10 cellular contexts compared by ENCODE assay signal in the genomic region with DNA sequence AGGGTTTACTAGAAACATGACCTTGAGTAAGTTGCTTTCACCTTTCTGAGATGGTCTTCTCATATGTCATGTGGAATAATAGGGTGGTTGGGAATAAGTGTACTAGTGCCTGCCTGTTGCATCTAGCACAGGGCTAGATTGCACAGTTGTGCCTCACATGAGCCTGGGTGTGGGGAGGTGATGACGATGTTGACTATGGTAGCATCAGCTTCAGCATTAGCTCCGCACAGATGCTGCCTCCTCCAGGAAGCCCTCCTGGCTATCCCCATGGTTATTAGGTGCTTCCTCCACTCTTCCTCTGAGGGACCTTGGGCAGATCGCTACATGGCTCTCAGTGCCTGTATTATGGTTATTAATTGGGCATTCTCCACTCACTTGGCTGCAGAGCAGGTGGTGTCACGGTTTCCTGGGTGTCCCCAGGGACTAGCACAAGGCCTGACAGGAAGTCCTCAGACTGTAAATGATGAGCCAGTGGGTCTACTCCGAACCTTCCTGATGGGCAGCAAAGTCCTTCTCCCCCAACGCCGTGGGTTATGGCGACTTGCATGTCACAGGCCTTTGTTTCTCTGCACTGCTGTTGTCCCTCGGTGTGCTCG.
DNase-seq lines count a peak whose midpoint lies in the region; ATAC-seq and TF ChIP-seq lines count a peak whose summit lies in the region.
"Had no signal": no experiment of that assay in that cellular context is flagged by ENCODE, and none has a peak within 500 bp of the region (broad histone marks: within the 10 kb centered on the region; RNA-seq: fewer than 3 reads in every experiment).

No MANE protein-coding gene starts in this region.

- TF ChIP-seq POLR2A in right lobe of liver (IDR thresholded peaks at IDR 0.05): no peak

- no peak for DNase-seq in CD8-positive, alpha-beta memory T cell
- DNase-seq in activated CD8-positive, alpha-beta T cell treated with anti-CD3 and anti-CD28 coated beads for 36 hours: no peak
- DNase-seq in right lobe of liver (no peak), KG1 (lab: John Stamatoyannopoulos, UW) (no peak), SHP77 (lab: John Stamatoyannopoulos, UW) (no peak)
- DNase-seq in activated effector memory CD4-positive, alpha-beta T cell treated with Interleukin-2 at 50 U/mL for 16 hours: no peak
- DNase-seq: Caco-2 had no signal

- H3K4me1 ChIP-seq in CD8-positive, alpha-beta memory T cell (ENCODE audit: insufficient read depth, low read length): peaks cover 81% of the 10 kb centered on the region
- peaks cover 0 to 70% (median 17%) of the 10 kb centered on the region in 4 donors for H3K4me1 ChIP-seq in right lobe of liver
- H3K4me1 ChIP-seq: Caco-2 had no signal

- peak overlapping the region in 6 of 7 donors; percentile 33 to 83 (median 58) for H3K4me3 Mint-ChIP-seq in CD8-positive, alpha-beta memory T cell
- no peak overlapping the region for H3K4me3 Mint-ChIP-seq in activated CD8-positive, alpha-beta T cell treated with anti-CD3 and anti-CD28 coated beads for 36 hours

- peak overlapping the region; percentile 74 to 99 (median 90) for H3K27ac Mint-ChIP-seq in CD8-positive, alpha-beta memory T cell
- H3K27ac Mint-ChIP-seq in activated CD8-positive, alpha-beta T cell treated with anti-CD3 and anti-CD28 coated beads for 36 hours: peak overlapping the region; percentile 47

- 68% methylated on average over 6 of the region's 10 CpGs for WGBS in right lobe of liver (ENCODE audit: insufficient coverage, low coverage, low lambda C conversion rate, missing lambda C conversion rate)

- no peaks in the 10 kb centered on the region for H3K27me3 ChIP-seq in CD8-positive, alpha-beta memory T cell (ENCODE audit: insufficient read depth, low read length, poor library complexity, severe bottlenecking)
- H3K27me3 ChIP-seq in right lobe of liver: no peaks in the 10 kb centered on the region
- H3K27me3 ChIP-seq: cardiac muscle cell had no signal

- H3K36me3 ChIP-seq in CD8-positive, alpha-beta memory T cell (ENCODE audit: insufficient read depth, low read length): no peaks in the 10 kb centered on the region
- H3K36me3 ChIP-seq in right lobe of liver: no peaks in the 10 kb centered on the region
- H3K36me3 ChIP-seq: cardiac muscle cell had no signal

- intact Hi-C loops in activated CD8-positive, alpha-beta T cell treated with anti-CD3 and anti-CD28 coated beads for 36 hours (cut with micrococcal nuclease): loop anchor here (5.0 kb wide), 1 partner anchor 385 kb away; a partner anchor contains a TSS
- intact Hi-C loops in right lobe of liver (cut with DNase I): no loop called here

- H3K4me3 ChIP-seq in CD8-positive, alpha-beta memory T cell (ENCODE audit: low read length): no peak overlapping the region
- H3K4me3 ChIP-seq in right lobe of liver: no peak overlapping the region
- H3K4me3 ChIP-seq: cardiac muscle cell had no signal

- peaks cover 78 to 97% (median 96%) of the 10 kb centered on the region in 3 donors for H3K4me1 Mint-ChIP-seq in CD8-positive, alpha-beta memory T cell
- H3K4me1 Mint-ChIP-seq in activated CD8-positive, alpha-beta T cell treated with anti-CD3 and anti-CD28 coated beads for 36 hours (ENCODE audit: low read depth): peaks cover 88% of the 10 kb centered on the region

- POLR2A ChIA-PET in CD8-positive, alpha-beta memory T cell (lab: Charles Lee): interaction anchor here (2.0 kb wide), 1 partner anchor 385 kb away, joined by 8 read pairs; a partner anchor contains a TSS
- POLR2A ChIA-PET in activated CD8-positive, alpha-beta T cell treated with anti-CD3 and anti-CD28 coated beads for 36 hours (lab: Charles Lee): no interaction called here

- CTCF ChIA-PET in CD8-positive, alpha-beta memory T cell (lab: Charles Lee): interaction anchor here (0.5 to 3.4 kb wide), 6 partner anchors 13 to 386 kb away, joined by 3 to 18 read pairs (median 3); no protein-coding TSS in a partner anchor
- CTCF ChIA-PET in activated CD8-positive, alpha-beta T cell treated with anti-CD3 and anti-CD28 coated beads for 36 hours (lab: Charles Lee): interaction anchor here (1.0 to 1.9 kb wide), 9 partner anchors 12 to 620 kb away, joined by 3 to 12 read pairs (median 3); no protein-coding TSS in a partner anchor

- H3K9me3 Mint-ChIP-seq in CD8-positive, alpha-beta memory T cell: peaks cover 0 to 3% (median 0%) of the 10 kb centered on the region in 5 donors
- H3K9me3 Mint-ChIP-seq in activated CD8-positive, alpha-beta T cell treated with anti-CD3 and anti-CD28 coated beads for 36 hours: no peaks in the 10 kb centered on the region

- peaks cover 7% of the 10 kb centered on the region for H3K9me3 ChIP-seq in CD8-positive, alpha-beta memory T cell (ENCODE audit: low read length)
- H3K9me3 ChIP-seq in right lobe of liver: no peaks in the 10 kb centered on the region
- H3K9me3 ChIP-seq: Caco-2 had no signal

- H3K27ac ChIP-seq in CD8-positive, alpha-beta memory T cell (ENCODE audit: low read depth, low read length): no peak overlapping the region
- H3K27ac ChIP-seq in right lobe of liver: peak overlapping the region in 1 of 3 donors; percentile 4
- H3K27ac ChIP-seq: cardiac muscle cell had no signal

- no peak for TF ChIP-seq CTCF in activated CD8-positive, alpha-beta T cell treated with anti-CD3 and anti-CD28 coated beads for 36 hours (IDR thresholded peaks at IDR 0.05)
- no peak for TF ChIP-seq CTCF in right lobe of liver (IDR thresholded peaks at IDR 0.05)

- ATAC-seq in GM19438 (IDR thresholded peaks at IDR 0.05; ENCODE audit: low read depth, unreplicated experiment) (peak; percentile 59), HG03060 (IDR thresholded peaks at IDR 0.05; ENCODE audit: low read depth, unreplicated experiment) (peak; percentile 36), right lobe of liver (no peak)
- no peak for ATAC-seq in activated CD8-positive, alpha-beta T cell treated with anti-CD3 and anti-CD28 coated beads for 36 hours

- H3K36me3 Mint-ChIP-seq in CD8-positive, alpha-beta memory T cell: peaks cover 0 to 3% (median 0%) of the 10 kb centered on the region in 3 donors
- peaks cover 3% of the 10 kb centered on the region for H3K36me3 Mint-ChIP-seq in activated CD8-positive, alpha-beta T cell treated with anti-CD3 and anti-CD28 coated beads for 36 hours (ENCODE audit: low read depth)

- H3K27me3 Mint-ChIP-seq in CD8-positive, alpha-beta memory T cell: no peaks in the 10 kb centered on the region
- no peaks in the 10 kb centered on the region for H3K27me3 Mint-ChIP-seq in activated CD8-positive, alpha-beta T cell treated with anti-CD3 and anti-CD28 coated beads for 36 hours

Comparison
In these comparisons a context has a peak if more than half of its experiments do, and no peak if none do; other contexts are left out.
1. ATAC-seq: peak in GM19438 (single experiment) and HG03060 (single experiment); none in activated CD8-positive, alpha-beta T cell treated with anti-CD3 and anti-CD28 coated beads for 36 hours (single experiment) and right lobe of liver (0 of 4).